ENCODE assay signal across 1 cellular context in the genomic region with DNA sequence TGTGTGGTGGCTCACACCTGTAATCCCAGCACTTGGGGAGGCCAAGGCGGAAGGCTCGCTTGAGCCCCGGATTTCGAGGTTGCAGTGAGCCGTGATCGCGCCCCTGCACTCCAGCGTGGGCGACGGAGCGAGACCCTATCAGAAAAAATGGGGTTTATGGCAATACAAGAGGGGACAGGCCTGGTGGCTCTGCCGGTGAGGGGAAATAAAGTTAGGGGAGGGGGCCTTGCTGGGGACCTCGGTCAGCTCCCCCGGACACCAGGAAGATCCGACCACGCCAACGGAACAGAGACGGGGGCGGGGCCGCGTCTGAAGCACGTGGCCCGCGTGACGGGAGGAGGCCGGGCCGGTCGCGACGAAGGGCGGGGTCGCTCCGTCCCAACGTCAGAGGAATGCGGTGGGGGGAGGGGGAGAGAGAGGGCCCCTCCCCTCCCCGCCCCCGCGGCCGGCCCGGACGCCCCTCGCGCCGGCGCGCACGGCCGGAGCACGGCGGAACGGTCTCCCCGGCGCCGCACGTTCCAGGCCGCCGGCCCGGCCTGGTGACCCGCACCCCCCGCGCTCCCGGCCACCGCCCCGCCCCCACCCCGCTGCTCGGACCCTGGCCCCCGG.
A peak's percentile ranks its signal among the peaks of the same experiment; 100 is the strongest.
TF ChIP-seq lines count a peak whose summit lies in the region.

No MANE protein-coding gene starts in this region.

TF ChIP-seq in SK-N-SH, 30 proteins besides CTCF, POLR2A, EP300 and RAD21:
- TF ChIP-seq SIN3A (IDR thresholded peaks at IDR 0.05; ENCODE audit: borderline replicate concordance, low read depth, low read length) (peak; percentile 82), TEAD4 (IDR thresholded peaks at IDR 0.05; ENCODE audit: borderline replicate concordance, insufficient read depth) (peak; percentile 58; the same call in 1 of the 2 replicates), GABPA (IDR thresholded peaks at IDR 0.05; ENCODE audit: low read depth) (no peak), MXI1 (IDR thresholded peaks at IDR 0.05; ENCODE audit: low read depth, low read length) (peak; percentile 98), POLR2AphosphoS5 (IDR thresholded peaks at IDR 0.05; ENCODE audit: low read depth, low read length) (peak; percentile 36), ZBTB33 (IDR thresholded peaks at IDR 0.05; ENCODE audit: borderline replicate concordance, low read depth) (no peak), GATA2 (CRISPR knock-in tag; IDR thresholded peaks at IDR 0.05) (no peak), USF2 (IDR thresholded peaks at IDR 0.05; ENCODE audit: borderline replicate concordance, low read depth, low read length) (peak; percentile 69; the same call in 1 of the 2 replicates), CHD2 (IDR thresholded peaks at IDR 0.05; ENCODE audit: low read length, partially characterized antibody) (peak; percentile 93), NRF1 (IDR thresholded peaks at IDR 0.05; ENCODE audit: low read depth, low read length) (peak; percentile 49), MAX (IDR thresholded peaks at IDR 0.05; ENCODE audit: low read depth) (peak; percentile 98)
- TF ChIP-seq, protein P1, sequence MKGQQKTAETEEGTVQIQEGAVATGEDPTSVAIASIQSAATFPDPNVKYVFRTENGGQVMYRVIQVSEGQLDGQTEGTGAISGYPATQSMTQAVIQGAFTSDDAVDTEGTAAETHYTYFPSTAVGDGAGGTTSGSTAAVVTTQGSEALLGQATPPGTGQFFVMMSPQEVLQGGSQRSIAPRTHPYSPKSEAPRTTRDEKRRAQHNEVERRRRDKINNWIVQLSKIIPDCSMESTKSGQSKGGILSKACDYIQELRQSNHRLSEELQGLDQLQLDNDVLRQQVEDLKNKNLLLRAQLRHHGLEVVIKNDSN (IDR thresholded peaks at IDR 0.05; ENCODE audit: borderline replicate concordance, low read depth): peak; percentile 90
- TF ChIP-seq, protein P2, sequence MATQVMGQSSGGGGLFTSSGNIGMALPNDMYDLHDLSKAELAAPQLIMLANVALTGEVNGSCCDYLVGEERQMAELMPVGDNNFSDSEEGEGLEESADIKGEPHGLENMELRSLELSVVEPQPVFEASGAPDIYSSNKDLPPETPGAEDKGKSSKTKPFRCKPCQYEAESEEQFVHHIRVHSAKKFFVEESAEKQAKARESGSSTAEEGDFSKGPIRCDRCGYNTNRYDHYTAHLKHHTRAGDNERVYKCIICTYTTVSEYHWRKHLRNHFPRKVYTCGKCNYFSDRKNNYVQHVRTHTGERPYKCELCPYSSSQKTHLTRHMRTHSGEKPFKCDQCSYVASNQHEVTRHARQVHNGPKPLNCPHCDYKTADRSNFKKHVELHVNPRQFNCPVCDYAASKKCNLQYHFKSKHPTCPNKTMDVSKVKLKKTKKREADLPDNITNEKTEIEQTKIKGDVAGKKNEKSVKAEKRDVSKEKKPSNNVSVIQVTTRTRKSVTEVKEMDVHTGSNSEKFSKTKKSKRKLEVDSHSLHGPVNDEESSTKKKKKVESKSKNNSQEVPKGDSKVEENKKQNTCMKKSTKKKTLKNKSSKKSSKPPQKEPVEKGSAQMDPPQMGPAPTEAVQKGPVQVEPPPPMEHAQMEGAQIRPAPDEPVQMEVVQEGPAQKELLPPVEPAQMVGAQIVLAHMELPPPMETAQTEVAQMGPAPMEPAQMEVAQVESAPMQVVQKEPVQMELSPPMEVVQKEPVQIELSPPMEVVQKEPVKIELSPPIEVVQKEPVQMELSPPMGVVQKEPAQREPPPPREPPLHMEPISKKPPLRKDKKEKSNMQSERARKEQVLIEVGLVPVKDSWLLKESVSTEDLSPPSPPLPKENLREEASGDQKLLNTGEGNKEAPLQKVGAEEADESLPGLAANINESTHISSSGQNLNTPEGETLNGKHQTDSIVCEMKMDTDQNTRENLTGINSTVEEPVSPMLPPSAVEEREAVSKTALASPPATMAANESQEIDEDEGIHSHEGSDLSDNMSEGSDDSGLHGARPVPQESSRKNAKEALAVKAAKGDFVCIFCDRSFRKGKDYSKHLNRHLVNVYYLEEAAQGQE (IDR thresholded peaks at IDR 0.05; ENCODE audit: low read depth, low read length): peak; percentile 50; the same call in 1 of the 2 replicates
